Comparison of ENCODE assay signal across 1 cellular context in genomic region chr3:100635273-100635701, GRCh38.
TF ChIP-seq lines count a peak whose summit lies in the region.

No MANE protein-coding gene starts in this region.

TF ChIP-seq in HepG2, 621 proteins besides CTCF, POLR2A, EP300 and RAD21 (continued from another document and continues in another):
- TF ChIP-seq CREBL2 (CRISPR knock-in tag; IDR thresholded peaks at IDR 0.05; ENCODE audit: borderline replicate concordance) (no peak), MXD1 (CRISPR knock-in tag; IDR thresholded peaks at IDR 0.05) (no peak), ZNF644 (CRISPR knock-in tag; IDR thresholded peaks at IDR 0.05; ENCODE audit: low read depth) (peak; percentile 78), ZNF362 (CRISPR knock-in tag; IDR thresholded peaks at IDR 0.05; ENCODE audit: borderline replicate concordance) (0 out of 2 replicates have a peak, but pooled peaks have one; percentile 16), ZNF207 (IDR thresholded peaks at IDR 0.05; ENCODE audit: borderline replicate concordance) (no peak), ERF (CRISPR knock-in tag; IDR thresholded peaks at IDR 0.05) (0 out of 2 replicates have a peak, but pooled peaks have one; percentile 27), EHMT2 (IDR thresholded peaks at IDR 0.05; ENCODE audit: borderline replicate concordance, low read depth, low read length) (peak; percentile 66; the same call in 1 of the 2 replicates), LCORL (IDR thresholded peaks at IDR 0.05) (no peak), LCORL (CRISPR knock-in tag; IDR thresholded peaks at IDR 0.05) (peak; percentile 37; the same call in 1 of the 2 replicates), TEAD3 (CRISPR knock-in tag; optimal IDR thresholded peaks at IDR 0.05; ENCODE audit: borderline replicate concordance) (no peak), PPARG (CRISPR knock-in tag; conservative IDR thresholded peaks at IDR 0.05) (peak; percentile 65; the same call in 1 of the 2 replicates), SATB2 (CRISPR knock-in tag; IDR thresholded peaks at IDR 0.05) (no peak), ZNF782 (CRISPR knock-in tag; IDR thresholded peaks at IDR 0.05; ENCODE audit: borderline replicate concordance) (no peak), FOXP4 (CRISPR knock-in tag; IDR thresholded peaks at IDR 0.05) (peak; percentile 23; the same call in 1 of the 2 replicates), PHF20 (CRISPR knock-in tag; IDR thresholded peaks at IDR 0.05) (no peak), ZBTB4 (CRISPR knock-in tag; IDR thresholded peaks at IDR 0.05; ENCODE audit: borderline replicate concordance) (no peak), SOX13 (IDR thresholded peaks at IDR 0.05) (no peak), SOX13 (CRISPR knock-in tag; conservative IDR thresholded peaks at IDR 0.05 in 1 of 2, IDR thresholded peaks at IDR 0.05 in 1 of 2) (no peak), ZFP1 (CRISPR knock-in tag; IDR thresholded peaks at IDR 0.05) (no peak), HNRNPL (IDR thresholded peaks at IDR 0.05; ENCODE audit: low read depth, low read length) (no peak), ZFP37 (CRISPR knock-in tag; IDR thresholded peaks at IDR 0.05; ENCODE audit: borderline replicate concordance) (no peak), TSC22D2 (CRISPR knock-in tag; IDR thresholded peaks at IDR 0.05; ENCODE audit: borderline replicate concordance) (no peak), ELF3 (CRISPR knock-in tag; IDR thresholded peaks at IDR 0.05) (peak; percentile 48), HNF1B (CRISPR knock-in tag; IDR thresholded peaks at IDR 0.05) (peak; percentile 7; the same call in 1 of the 2 replicates), NFKB2 (CRISPR knock-in tag; IDR thresholded peaks at IDR 0.05; ENCODE audit: borderline replicate concordance) (no peak), ZBTB20 (CRISPR knock-in tag; IDR thresholded peaks at IDR 0.05; ENCODE audit: borderline replicate concordance, low read depth) (peak; percentile 32; the same call in 1 of the 2 replicates), PAXIP1 (CRISPR knock-in tag; conservative IDR thresholded peaks at IDR 0.05) (peak; percentile 84), SRSF9 (IDR thresholded peaks at IDR 0.05; ENCODE audit: borderline replicate concordance, insufficient read depth, low read depth, low read length, poor library complexity, severe bottlenecking) (no peak), PITX1 (CRISPR knock-in tag; IDR thresholded peaks at IDR 0.05) (0 out of 2 replicates have a peak, but pooled peaks have one; percentile 26), ZSCAN21 (CRISPR knock-in tag; IDR thresholded peaks at IDR 0.05; ENCODE audit: borderline replicate concordance) (no peak), MTF2 (CRISPR knock-in tag; IDR thresholded peaks at IDR 0.05; ENCODE audit: borderline replicate concordance) (no peak), NCOR1 (IDR thresholded peaks at IDR 0.05; ENCODE audit: borderline replicate concordance, low read length) (peak; percentile 25; the same call in 1 of the 2 replicates), MBD4 (IDR thresholded peaks at IDR 0.05; ENCODE audit: borderline replicate concordance, low read length) (no peak), ZMYM4 (CRISPR knock-in tag; IDR thresholded peaks at IDR 0.05) (peak; percentile 29), THRA (CRISPR knock-in tag; IDR thresholded peaks at IDR 0.05; ENCODE audit: borderline replicate concordance) (no peak), FOXK1 (CRISPR knock-in tag; IDR thresholded peaks at IDR 0.05; ENCODE audit: borderline replicate concordance, low read depth) (0 out of 2 replicates have a peak, but pooled peaks have one; percentile 3), ATF2 (CRISPR knock-in tag; IDR thresholded peaks at IDR 0.05) (0 out of 2 replicates have a peak, but pooled peaks have one; percentile 26), MLX (CRISPR knock-in tag; IDR thresholded peaks at IDR 0.05) (no peak), SAFB2 (CRISPR knock-in tag; IDR thresholded peaks at IDR 0.05; ENCODE audit: borderline replicate concordance, low read depth) (no peak), ZNF280D (CRISPR knock-in tag; IDR thresholded peaks at IDR 0.05) (no peak), ATRX (CRISPR knock-in tag; IDR thresholded peaks at IDR 0.05; ENCODE audit: borderline replicate concordance) (no peak)
